ENCODE assay signal across 1 cellular context in genomic region chr2:178413472-178414265, GRCh38.
TF ChIP-seq lines count a peak whose summit lies in the region.

No MANE protein-coding gene starts in this region.

TF ChIP-seq in K562, 482 proteins besides CTCF, POLR2A, EP300 and RAD21 (continued from another document and continues in another):
- TF ChIP-seq NRF1 (conservative IDR thresholded peaks at IDR 0.05 in 1 of 2, IDR thresholded peaks at IDR 0.05 in 1 of 2) (0 out of 4 replicates have a peak, but pooled peaks of 1 of the 2 experiments have one; percentile 22), NR2C1 (IDR thresholded peaks at IDR 0.05) (no peak), NR2C1 (tag; IDR thresholded peaks at IDR 0.05) (peak; percentile 36; the same call in 1 of the 2 replicates), HMGN3 (IDR thresholded peaks at IDR 0.05; ENCODE audit: borderline replicate concordance, extremely low read depth, insufficient read length, low read depth, low read length) (peak; percentile 35), ZNF174 (CRISPR knock-in tag; IDR thresholded peaks at IDR 0.05) (no peak), TOE1 (IDR thresholded peaks at IDR 0.05; ENCODE audit: borderline replicate concordance) (0 out of 2 replicates have a peak, but pooled peaks have one; percentile 30), TOE1 (CRISPR knock-in tag; IDR thresholded peaks at IDR 0.05; ENCODE audit: borderline replicate concordance, low read depth) (0 out of 2 replicates have a peak, but pooled peaks have one; percentile 57), KLF1 (tag; IDR thresholded peaks at IDR 0.05) (0 out of 2 replicates have a peak, but pooled peaks have one; percentile 42), MEF2D (tag; conservative IDR thresholded peaks at IDR 0.05; ENCODE audit: low read depth) (no peak), ZNF75A (CRISPR knock-in tag; IDR thresholded peaks at IDR 0.05) (no peak), ID3 (CRISPR knock-in tag; IDR thresholded peaks at IDR 0.05) (no peak), ID3 (tag; IDR thresholded peaks at IDR 0.05) (0 out of 2 replicates have a peak, but pooled peaks have one; percentile 37), POLR2G (IDR thresholded peaks at IDR 0.05; ENCODE audit: low read depth, low read length) (peak; percentile 95), CBFA2T3 (IDR thresholded peaks at IDR 0.05) (peak; percentile 46; the same call in 1 of the 2 replicates), CREB3L1 (IDR thresholded peaks at IDR 0.05; ENCODE audit: borderline replicate concordance, low read depth) (peak; percentile 52; the same call in 1 of the 2 replicates), ZNF311 (CRISPR knock-in tag; IDR thresholded peaks at IDR 0.05) (no peak), FOXO4 (CRISPR knock-in tag; IDR thresholded peaks at IDR 0.05) (no peak), FOXM1 (IDR thresholded peaks at IDR 0.05; ENCODE audit: low read depth) (0 out of 2 replicates have a peak, but pooled peaks have one; percentile 2), FOXM1 (CRISPR knock-in tag; IDR thresholded peaks at IDR 0.05; ENCODE audit: low read depth) (no peak; the same call in 1 of the 2 replicates), ARID3A (IDR thresholded peaks at IDR 0.05; ENCODE audit: borderline replicate concordance, low read depth, low read length) (no peak), CBX3 (IDR thresholded peaks at IDR 0.05; ENCODE audit: borderline replicate concordance in 1 of 2, low read length in 2 of 2) (peak in 1 of 2 experiments; percentile 5; a peak in 1 of 3 replicates), JUND (IDR thresholded peaks at IDR 0.05; ENCODE audit: borderline replicate concordance, low read depth, low read length) (peak; percentile 82), JUND (tag; IDR thresholded peaks at IDR 0.05; ENCODE audit: borderline replicate concordance, low read depth, low read length) (peak; percentile 67; the same call in 1 of the 3 replicates), PHF8 (IDR thresholded peaks at IDR 0.05; ENCODE audit: borderline replicate concordance, low read length) (peak; percentile 72; the same call in 1 of the 2 replicates), ZNF644 (tag; IDR thresholded peaks at IDR 0.05; ENCODE audit: low read depth) (peak; percentile 24; the same call in 1 of the 2 replicates), ZBTB9 (CRISPR knock-in tag; IDR thresholded peaks at IDR 0.05) (0 out of 2 replicates have a peak, but pooled peaks have one; percentile 44), GTF2E2 (tag; IDR thresholded peaks at IDR 0.05) (0 out of 2 replicates have a peak, but pooled peaks have one; percentile 13), LCOR (CRISPR knock-in tag; IDR thresholded peaks at IDR 0.05) (peak; percentile 78), NCOA2 (IDR thresholded peaks at IDR 0.05; ENCODE audit: partially characterized antibody in 2 of 2) (peak in 1 of 2 experiments; percentile 95), ZMIZ1 (IDR thresholded peaks at IDR 0.05; ENCODE audit: low read depth in 2 of 2, low read length in 2 of 2) (no peak), ZNF121 (CRISPR knock-in tag; conservative IDR thresholded peaks at IDR 0.05) (no peak), ZNF398 (CRISPR knock-in tag; IDR thresholded peaks at IDR 0.05) (no peak), ZNF224 (CRISPR knock-in tag; IDR thresholded peaks at IDR 0.05) (0 out of 2 replicates have a peak, but pooled peaks have one; percentile 14), ZNF507 (tag; conservative IDR thresholded peaks at IDR 0.05) (no peak), TBL1XR1 (IDR thresholded peaks at IDR 0.05; ENCODE audit: low read length in 2 of 2) (peak in 1 of 2 experiments; percentile 52; a peak in 2 of 4 replicates), NFYB (IDR thresholded peaks at IDR 0.05; ENCODE audit: extremely low read depth, insufficient read length) (no peak), ATF1 (CRISPR knock-in tag; IDR thresholded peaks at IDR 0.05) (no peak), ATF1 (tag; IDR thresholded peaks at IDR 0.05) (peak; percentile 97), FUS (optimal IDR thresholded peaks at IDR 0.05; ENCODE audit: low read depth, low read length) (no peak), ZNF395 (CRISPR knock-in tag; IDR thresholded peaks at IDR 0.05) (0 out of 2 replicates have a peak, but pooled peaks have one; percentile 22), SIN3A (IDR thresholded peaks at IDR 0.05; ENCODE audit: borderline replicate concordance in 2 of 2, control insufficient read depth in 1 of 2, low read depth in 2 of 2, low read length in 2 of 2) (peak in 1 of 2 experiments; percentile 51; a peak in 1 of 4 replicates), HDGF (IDR thresholded peaks at IDR 0.05) (no peak), ZNF184 (CRISPR knock-in tag; IDR thresholded peaks at IDR 0.05) (no peak), L3MBTL2 (IDR thresholded peaks at IDR 0.05) (peak; percentile 83; the same call in 1 of the 2 replicates), ZBTB43 (CRISPR knock-in tag; IDR thresholded peaks at IDR 0.05) (no peak), MEIS2 (IDR thresholded peaks at IDR 0.05; ENCODE audit: partially characterized antibody) (no peak), ZNF384 (IDR thresholded peaks at IDR 0.05; ENCODE audit: low read depth, low read length) (no peak), SRSF3 (IDR thresholded peaks at IDR 0.05; ENCODE audit: insufficient read depth, low read length) (0 out of 2 replicates have a peak, but pooled peaks have one; percentile 75), PHB (CRISPR knock-in tag; IDR thresholded peaks at IDR 0.05) (no peak)
